In genomic region chr13:30745917-30746686, GRCh38 we compare ENCODE assay signal across 11 cellular contexts. TPM values are rescaled to one million over a fixed set of nuclear protein-coding genes. Genes with fewer than 3 reads are reported as not detected.
DNase-seq lines count a peak whose midpoint lies in the region; ATAC-seq and TF ChIP-seq lines count a peak whose summit lies in the region.
"Had no signal": no experiment of that assay in that cellular context is flagged by ENCODE, and none has a peak within 500 bp of the region (broad histone marks: within the 10 kb centered on the region; RNA-seq: fewer than 3 reads in every experiment).

No MANE protein-coding gene starts in this region.

- no peak overlapping the region for H3K9ac ChIP-seq in mucosa of rectum (ENCODE audit: low read depth in 1 of 2, low read length in 2 of 2)

- H3K27me3 ChIP-seq in mucosa of rectum (ENCODE audit: control insufficient read depth in 2 of 2, insufficient read depth in 2 of 2, low read length in 2 of 2): no peaks in the 10 kb centered on the region

- H3K27me3 Mint-ChIP-seq in mesothelial cell of epicardium (ENCODE audit: low read depth): peaks cover 3% of the 10 kb centered on the region

- TF ChIP-seq CTCF in astrocyte of the spinal cord (IDR thresholded peaks at IDR 0.05; ENCODE audit: low read depth, low read length): no peak
- TF ChIP-seq CTCF in mesothelial cell of epicardium (IDR thresholded peaks at IDR 0.05; ENCODE audit: unreplicated experiment): no peak

- in situ Hi-C loops in astrocyte of the spinal cord (cut with HindIII; ENCODE audit: low sequenced_read_pairs): no loop called here

- DNase-seq in AML-193 (lab: John Stamatoyannopoulos, UW): peak; percentile 23 to 28
- DNase-seq in HuH-7.5 (ENCODE audit: low spot score): peak; percentile 23
- peak; percentile 44 for DNase-seq in astrocyte of the spinal cord (ENCODE audit: low read depth, low spot score)
- DNase-seq in mesothelial cell of epicardium (ENCODE audit: low spot score in 2 of 2, unreplicated experiment in 2 of 2): no peak
- DNase-seq in sciatic nerve (ENCODE audit: low spot score): no peak
- no peak for DNase-seq in NCI-H1048 (lab: John Stamatoyannopoulos, UW)
- DNase-seq: activated effector memory CD4-positive, alpha-beta T cell treated with Interleukin-2 at 50 U/mL for 16 hours had no signal

- intact Hi-C loops in sciatic nerve (cut with DNase I): no loop called here

- H3K4me1 Mint-ChIP-seq in mesothelial cell of epicardium: peaks cover 22% of the 10 kb centered on the region

- no peaks in the 10 kb centered on the region for H3K36me3 ChIP-seq in mucosa of rectum (ENCODE audit: control insufficient read depth in 2 of 2, insufficient read depth in 2 of 2, low read length in 2 of 2)

- H3K27ac Mint-ChIP-seq in mesothelial cell of epicardium: no peak overlapping the region
- H3K27ac Mint-ChIP-seq: progenitor cell of endocrine pancreas had no signal

- ATAC-seq in sciatic nerve (no peak), GM18868 (IDR thresholded peaks at IDR 0.05; ENCODE audit: unreplicated experiment) (no peak)
- ATAC-seq: HCT116 had no signal

- no peak overlapping the region for H3K4me3 Mint-ChIP-seq in mesothelial cell of epicardium

- no peaks in the 10 kb centered on the region for H3K9me3 ChIP-seq in mucosa of rectum (ENCODE audit: control insufficient read depth in 2 of 2, low read length in 2 of 2)

- H3K4me1 ChIP-seq in mucosa of rectum (ENCODE audit: control insufficient read depth in 2 of 2, insufficient read depth in 2 of 2, low read length in 2 of 2): peaks cover 31 to 40% of the 10 kb centered on the region in 2 donors

- no peak overlapping the region for H3K4me3 ChIP-seq in astrocyte of the spinal cord (ENCODE audit: low read depth, low read length)
- H3K4me3 ChIP-seq in mucosa of rectum (ENCODE audit: low read length in 2 of 2): peak overlapping the region in 1 of 2 donors; percentile 7

- no peaks in the 10 kb centered on the region for H3K36me3 Mint-ChIP-seq in mesothelial cell of epicardium

- peak overlapping the region; percentile 20 to 23 for H3K27ac ChIP-seq in mucosa of rectum (ENCODE audit: low read depth in 2 of 2, low read length in 2 of 2)

- peaks cover 4% of the 10 kb centered on the region for H3K9me3 Mint-ChIP-seq in mesothelial cell of epicardium

RNA-seq across cellular contexts. Expression of gene ALOX5AP, which starts 10.8 kb away (rescaled TPM):
- total RNA-seq in mesothelial cell of epicardium (0.25 TPM in 2 of 3 replicates, not detected in the other), sciatic nerve (21.8 TPM)
- total RNA-seq: progenitor cell of endocrine pancreas had no signal

Comparison
In these comparisons a context has a peak if more than half of its experiments do, and no peak if none do; other contexts are left out.
1. DNase-seq: peak in AML-193 (2 of 2), HuH-7.5 (single experiment) and astrocyte of the spinal cord (single experiment); none in mesothelial cell of epicardium (0 of 2), sciatic nerve (single experiment) and NCI-H1048 (single experiment).
2. RNA of gene ALOX5AP, which starts 10.8 kb away (total RNA-seq): 21.8 TPM in sciatic nerve (single experiment); 0.25 TPM in mesothelial cell of epicardium; every median in the first group is over 10 times any median in the second.